Comparison of ENCODE assay signal across 19 cellular contexts in genomic region chr1:64908567-64908966, GRCh38. TPM values are rescaled to one million over a fixed set of nuclear protein-coding genes. Genes with fewer than 3 reads are reported as not detected.
DNase-seq lines count a peak whose midpoint lies in the region; ATAC-seq and TF ChIP-seq lines count a peak whose summit lies in the region.
"Had no signal": no experiment of that assay in that cellular context is flagged by ENCODE, and none has a peak within 500 bp of the region (broad histone marks: within the 10 kb centered on the region; RNA-seq: fewer than 3 reads in every experiment).

No MANE protein-coding gene starts in this region.

- no peak overlapping the region for H3K4me3 ChIP-seq in CD8-positive, alpha-beta memory T cell (ENCODE audit: low read length)
- no peak overlapping the region for H3K4me3 ChIP-seq in naive thymus-derived CD4-positive, alpha-beta T cell (ENCODE audit: low read length)
- H3K4me3 ChIP-seq: MG63 had no signal

- no peak for DNase-seq in activated T-cell treated with anti-CD3 and anti-CD28 coated beads, Interleukin-2, amount 50 U/mL, for 24 hours
- DNase-seq in activated T-cell treated with anti-CD3 and anti-CD28 coated beads, Interleukin-2, amount 50 U/mL, for 72 hours, result no peak
- no peak for DNase-seq in CD8-positive, alpha-beta memory T cell
- DNase-seq in naive thymus-derived CD4-positive, alpha-beta T cell, result no peak
- DNase-seq in NCI-H748 (lab: John Stamatoyannopoulos, UW; ENCODE audit: unreplicated experiment), result no peak
- DNase-seq in NCI-H2081 treated with DMSO at 0.1 percent for 48 hours (lab: John Stamatoyannopoulos, UW), result no peak
- DNase-seq: C1 segment of cervical spinal cord, EL, Karpas-422, MG63, NCI-H1092 treated with DMSO at 0.1 percent for 48 hours, NCI-H1694, NCI-H2107, NCI-H2227 treated with DMSO at 0.1 percent for 48 hours, Right ventricle myocardium superior, SK-N-SH had no signal

- no peak for TF ChIP-seq CTCF in brain (conservative IDR thresholded peaks at IDR 0.05)

- CTCF ChIA-PET in CD8-positive, alpha-beta memory T cell (lab: Charles Lee), result interaction anchor here (1.3 kb wide), 1 partner anchor 15 kb away, joined by 3 read pairs; no protein-coding TSS in a partner anchor
- CTCF ChIA-PET in naive thymus-derived CD4-positive, alpha-beta T cell (lab: Charles Lee), result no interaction called here

- H3K4me1 Mint-ChIP-seq in activated T-cell treated with anti-CD3 and anti-CD28 coated beads, Interleukin-2, amount 50 U/mL, for 24 hours (ENCODE audit: low read depth), result peaks cover 93% of the 10 kb centered on the region
- peaks cover 90% of the 10 kb centered on the region for H3K4me1 Mint-ChIP-seq in activated T-cell treated with anti-CD3 and anti-CD28 coated beads, Interleukin-2, amount 50 U/mL, for 72 hours (ENCODE audit: low read depth)
- H3K4me1 Mint-ChIP-seq in CD8-positive, alpha-beta memory T cell, result peaks cover 89 to 99% (median 98%) of the 10 kb centered on the region in 3 donors
- H3K4me1 Mint-ChIP-seq in brain, result peaks cover 30% of the 10 kb centered on the region
- peaks cover 47 to 100% (median 98%) of the 10 kb centered on the region in 7 donors for H3K4me1 Mint-ChIP-seq in naive thymus-derived CD4-positive, alpha-beta T cell

- H3K27me3 ChIP-seq in CD8-positive, alpha-beta memory T cell (ENCODE audit: insufficient read depth, low read length, poor library complexity, severe bottlenecking), result no peaks in the 10 kb centered on the region
- no peaks in the 10 kb centered on the region for H3K27me3 ChIP-seq in naive thymus-derived CD4-positive, alpha-beta T cell (ENCODE audit: control insufficient read depth in 2 of 2, insufficient read depth in 2 of 2, low read length in 2 of 2)
- H3K27me3 ChIP-seq: MG63 had no signal

- H3K27ac ChIP-seq in CD8-positive, alpha-beta memory T cell (ENCODE audit: low read depth, low read length), result no peak overlapping the region
- H3K27ac ChIP-seq in naive thymus-derived CD4-positive, alpha-beta T cell (ENCODE audit: low read depth, low read length), result no peak overlapping the region
- H3K27ac ChIP-seq: 22Rv1 had no signal

- no peak for ATAC-seq in activated T-cell treated with anti-CD3 and anti-CD28 coated beads, Interleukin-2, amount 50 U/mL, for 72 hours (replicated peaks in 1 of 2)
- ATAC-seq in naive thymus-derived CD4-positive, alpha-beta T cell, result no peak
- no peak for ATAC-seq in HG02938 (IDR thresholded peaks at IDR 0.05; ENCODE audit: unreplicated experiment)

- H3K4me1 ChIP-seq in CD8-positive, alpha-beta memory T cell (ENCODE audit: insufficient read depth, low read length), result peaks cover 70% of the 10 kb centered on the region
- H3K4me1 ChIP-seq in naive thymus-derived CD4-positive, alpha-beta T cell (ENCODE audit: control insufficient read depth in 2 of 2, insufficient read depth in 2 of 2, low read length in 2 of 2), result peaks cover 52 to 60% of the 10 kb centered on the region in 2 donors

- H3K36me3 Mint-ChIP-seq in activated T-cell treated with anti-CD3 and anti-CD28 coated beads, Interleukin-2, amount 50 U/mL, for 24 hours (ENCODE audit: low read depth), result peaks cover 2% of the 10 kb centered on the region
- H3K36me3 Mint-ChIP-seq in activated T-cell treated with anti-CD3 and anti-CD28 coated beads, Interleukin-2, amount 50 U/mL, for 72 hours (ENCODE audit: insufficient read depth in 2 of 2), result peaks cover 0 to 2% of the 10 kb centered on the region in 2 donors
- peaks cover 0 to 2% (median 1%) of the 10 kb centered on the region in 3 donors for H3K36me3 Mint-ChIP-seq in CD8-positive, alpha-beta memory T cell
- no peaks in the 10 kb centered on the region for H3K36me3 Mint-ChIP-seq in brain
- peaks cover 0 to 5% (median 4%) of the 10 kb centered on the region in 5 donors for H3K36me3 Mint-ChIP-seq in naive thymus-derived CD4-positive, alpha-beta T cell

- H3K9me3 ChIP-seq in CD8-positive, alpha-beta memory T cell (ENCODE audit: low read length), result no peaks in the 10 kb centered on the region
- no peaks in the 10 kb centered on the region for H3K9me3 ChIP-seq in naive thymus-derived CD4-positive, alpha-beta T cell (ENCODE audit: control insufficient read depth in 2 of 3, low read length in 3 of 3)
- H3K9me3 ChIP-seq: MG63, SK-N-SH had no signal

- no peaks in the 10 kb centered on the region for H3K36me3 ChIP-seq in CD8-positive, alpha-beta memory T cell (ENCODE audit: insufficient read depth, low read length)
- H3K36me3 ChIP-seq in naive thymus-derived CD4-positive, alpha-beta T cell (ENCODE audit: control insufficient read depth in 2 of 3, insufficient read depth in 3 of 3, low read length in 3 of 3), result no peaks in the 10 kb centered on the region
- H3K36me3 ChIP-seq: MG63 had no signal

- H3K4me3 Mint-ChIP-seq in activated T-cell treated with anti-CD3 and anti-CD28 coated beads, Interleukin-2, amount 50 U/mL, for 24 hours, result no peak overlapping the region
- H3K4me3 Mint-ChIP-seq in activated T-cell treated with anti-CD3 and anti-CD28 coated beads, Interleukin-2, amount 50 U/mL, for 72 hours, result no peak overlapping the region
- H3K4me3 Mint-ChIP-seq in CD8-positive, alpha-beta memory T cell, result peak overlapping the region in 5 of 7 donors; percentile 32 to 64 (median 39)
- H3K4me3 Mint-ChIP-seq in brain, result peak overlapping the region in 2 of 5 experiments; percentile 9 to 14
- H3K4me3 Mint-ChIP-seq in naive thymus-derived CD4-positive, alpha-beta T cell, result peak overlapping the region in 7 of 10 donors; percentile 12 to 74 (median 52)

- POLR2A ChIA-PET in CD8-positive, alpha-beta memory T cell (lab: Charles Lee), result no interaction called here
- POLR2A ChIA-PET in naive thymus-derived CD4-positive, alpha-beta T cell (lab: Charles Lee), result no interaction called here

- no peaks in the 10 kb centered on the region for H3K9me3 Mint-ChIP-seq in activated T-cell treated with anti-CD3 and anti-CD28 coated beads, Interleukin-2, amount 50 U/mL, for 24 hours
- no peaks in the 10 kb centered on the region for H3K9me3 Mint-ChIP-seq in activated T-cell treated with anti-CD3 and anti-CD28 coated beads, Interleukin-2, amount 50 U/mL, for 72 hours
- no peaks in the 10 kb centered on the region for H3K9me3 Mint-ChIP-seq in CD8-positive, alpha-beta memory T cell
- no peaks in the 10 kb centered on the region for H3K9me3 Mint-ChIP-seq in brain
- peaks cover 0 to 2% (median 0%) of the 10 kb centered on the region in 11 donors for H3K9me3 Mint-ChIP-seq in naive thymus-derived CD4-positive, alpha-beta T cell

- intact Hi-C loops in naive thymus-derived CD4-positive, alpha-beta T cell (cut with micrococcal nuclease), result loop anchor here (2.0 to 5.0 kb wide), 2 partner anchors 14 to 39 kb away; no protein-coding TSS in a partner anchor

- H3K27me3 Mint-ChIP-seq in activated T-cell treated with anti-CD3 and anti-CD28 coated beads, Interleukin-2, amount 50 U/mL, for 24 hours, result no peaks in the 10 kb centered on the region
- no peaks in the 10 kb centered on the region for H3K27me3 Mint-ChIP-seq in activated T-cell treated with anti-CD3 and anti-CD28 coated beads, Interleukin-2, amount 50 U/mL, for 72 hours (ENCODE audit: low read depth)
- no peaks in the 10 kb centered on the region for H3K27me3 Mint-ChIP-seq in CD8-positive, alpha-beta memory T cell
- H3K27me3 Mint-ChIP-seq in brain, result no peaks in the 10 kb centered on the region
- no peaks in the 10 kb centered on the region for H3K27me3 Mint-ChIP-seq in naive thymus-derived CD4-positive, alpha-beta T cell

- H3K27ac Mint-ChIP-seq in activated T-cell treated with anti-CD3 and anti-CD28 coated beads, Interleukin-2, amount 50 U/mL, for 24 hours, result peak overlapping the region; percentile 5
- no peak overlapping the region for H3K27ac Mint-ChIP-seq in activated T-cell treated with anti-CD3 and anti-CD28 coated beads, Interleukin-2, amount 50 U/mL, for 72 hours
- peak overlapping the region in 4 of 8 donors; percentile 17 to 47 (median 20) for H3K27ac Mint-ChIP-seq in CD8-positive, alpha-beta memory T cell
- H3K27ac Mint-ChIP-seq in brain, result peak overlapping the region in 4 of 5 experiments; percentile 19 to 89 (median 84)
- peak overlapping the region in 4 of 9 donors; percentile 18 to 67 (median 35) for H3K27ac Mint-ChIP-seq in naive thymus-derived CD4-positive, alpha-beta T cell

RNA-seq across cellular contexts. Expression of gene JAK1, which starts 57.8 kb away (rescaled TPM):
- 100 to 1,000 TPM; 169 to 185 TPM for total RNA-seq in activated T-cell treated with anti-CD3 and anti-CD28 coated beads, Interleukin-2, amount 50 U/mL, for 72 hours
- 100 to 1,000 TPM; 106 to 108 TPM for total RNA-seq in CD8-positive, alpha-beta memory T cell
- 300 TPM for polyA plus RNA-seq in CD8-positive, alpha-beta memory T cell
- 85.0 TPM for polyA plus RNA-seq in brain (ENCODE audit: insufficient read depth, low read depth, low replicate concordance)
- 100 to 1,000 TPM; 210 to 365 (median 265) TPM for total RNA-seq in naive thymus-derived CD4-positive, alpha-beta T cell
- 100 to 1,000 TPM; 197 to 288 TPM for polyA plus RNA-seq in naive thymus-derived CD4-positive, alpha-beta T cell

Comparison
In these comparisons a context has a peak if more than half of its experiments do, and no peak if none do; other contexts are left out.
1. H3K4me3 Mint-ChIP-seq: peak in CD8-positive, alpha-beta memory T cell (5 of 7) and naive thymus-derived CD4-positive, alpha-beta T cell (7 of 10); none in activated T-cell treated with anti-CD3 and anti-CD28 coated beads, Interleukin-2, amount 50 U/mL, for 24 hours (single experiment) and activated T-cell treated with anti-CD3 and anti-CD28 coated beads, Interleukin-2, amount 50 U/mL, for 72 hours (0 of 2).